In the genomic region with DNA sequence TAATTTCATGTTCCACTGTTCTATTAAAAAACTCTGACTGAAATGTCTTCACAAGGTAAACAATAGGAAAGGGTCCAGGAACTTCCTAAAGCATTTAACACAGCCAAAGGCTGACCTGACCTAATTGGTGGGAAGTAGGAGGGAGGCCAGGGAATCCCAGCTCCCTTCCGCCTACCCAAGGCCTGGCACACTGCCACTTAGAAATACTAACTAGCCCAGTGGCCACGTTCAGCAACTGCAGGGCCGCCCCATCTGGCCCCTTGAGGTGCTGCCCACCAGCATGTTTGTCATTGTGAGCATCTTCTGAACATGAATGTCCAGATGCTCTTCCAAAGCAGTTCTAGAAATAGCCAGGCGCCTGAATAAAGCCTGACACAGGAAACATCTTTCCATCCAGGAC, we compare ENCODE assay signal across 8 cellular contexts. TPM values are rescaled to one million over a fixed set of nuclear protein-coding genes. Genes with fewer than 3 reads are reported as not detected.
DNase-seq lines count a peak whose midpoint lies in the region; ATAC-seq and TF ChIP-seq lines count a peak whose summit lies in the region.

No MANE protein-coding gene starts in this region.

- H3K4me3 ChIP-seq in breast epithelium (no peak overlapping the region), vagina (no peak overlapping the region)

- CTCF ChIA-PET in MCF 10A (lab: Yijun Ruan, JAX) = interaction anchor here (0.7 to 3.6 kb wide), 35 partner anchors 9 to 402 kb away, joined by 3 to 34 read pairs (median 4); a partner anchor contains a TSS
- CTCF ChIA-PET in activated CD8-positive, alpha-beta memory T cell treated with anti-CD3 and anti-CD28 coated beads, Interleukin-2, amount 10 ng/mL, durations not matched to agents 7 days and 5 days (lab: Charles Lee) = interaction anchor here (0.6 to 1.8 kb wide), 8 partner anchors 39 to 396 kb away, joined by 3 to 10 read pairs (median 4); a partner anchor contains a TSS

- H3K27me3 Mint-ChIP-seq in MCF 10A (ENCODE audit: insufficient read depth, unreplicated experiment) = peaks cover 60% of the 10 kb centered on the region
- H3K27me3 Mint-ChIP-seq in activated CD8-positive, alpha-beta memory T cell treated with anti-CD3 and anti-CD28 coated beads, Interleukin-2, amount 10 ng/mL, durations not matched to agents 7 days and 5 days = peaks cover 2% of the 10 kb centered on the region

- TF ChIP-seq CTCF in MCF 10A (IDR thresholded peaks at IDR 0.05; ENCODE audit: unreplicated experiment) (peak; percentile 17), breast epithelium (IDR thresholded peaks at IDR 0.05) (no peak), vagina (IDR thresholded peaks at IDR 0.05) (peak in 1 of 3 experiments; percentile 29)

- POLR2A ChIA-PET in MCF 10A (lab: Yijun Ruan, JAX) = interaction anchor here (0.6 kb wide), 1 partner anchor 69 kb away, joined by 3 read pairs; no protein-coding TSS in a partner anchor

- H3K4me3 Mint-ChIP-seq in MCF 10A (ENCODE audit: unreplicated experiment) = no peak overlapping the region
- H3K4me3 Mint-ChIP-seq in activated CD8-positive, alpha-beta memory T cell treated with anti-CD3 and anti-CD28 coated beads, Interleukin-2, amount 10 ng/mL, durations not matched to agents 7 days and 5 days = no peak overlapping the region

- H3K27me3 ChIP-seq in breast epithelium (no peaks in the 10 kb centered on the region), vagina (no peaks in the 10 kb centered on the region)

- no peaks in the 10 kb centered on the region for H3K36me3 Mint-ChIP-seq in MCF 10A (ENCODE audit: insufficient read depth, unreplicated experiment)
- no peaks in the 10 kb centered on the region for H3K36me3 Mint-ChIP-seq in activated CD8-positive, alpha-beta memory T cell treated with anti-CD3 and anti-CD28 coated beads, Interleukin-2, amount 10 ng/mL, durations not matched to agents 7 days and 5 days

- H3K4me1 ChIP-seq in breast epithelium (peaks cover 0 to 4% of the 10 kb centered on the region in 2 donors), vagina (peaks cover 6% of the 10 kb centered on the region)

- DNase-seq in MCF 10A (ENCODE audit: unreplicated experiment) = peak; percentile 61
- DNase-seq in breast epithelium (ENCODE audit: low spot score in 2 of 2) = no peak
- peak; percentile 45 for DNase-seq in iPS-NIHi11 (ENCODE audit: low spot score)
- DNase-seq in vagina (ENCODE audit: extremely low spot score in 2 of 2) = no peak
- DNase-seq in GM19240 (ENCODE audit: insufficient read length, low spot score) = no peak
- no peak for DNase-seq in NCI-H1048 (lab: John Stamatoyannopoulos, UW)
- DNase-seq in activated CD8-positive, alpha-beta memory T cell treated with anti-CD3 and anti-CD28 coated beads, Interleukin-2, amount 10 ng/mL, durations not matched to agents 7 days and 5 days = no peak

- H3K9me3 ChIP-seq in breast epithelium = no peaks in the 10 kb centered on the region
- no peaks in the 10 kb centered on the region for H3K9me3 ChIP-seq in vagina

- H3K4me1 Mint-ChIP-seq in MCF 10A (ENCODE audit: insufficient read depth, unreplicated experiment) = no peaks in the 10 kb centered on the region
- H3K4me1 Mint-ChIP-seq in activated CD8-positive, alpha-beta memory T cell treated with anti-CD3 and anti-CD28 coated beads, Interleukin-2, amount 10 ng/mL, durations not matched to agents 7 days and 5 days = no peaks in the 10 kb centered on the region

- no peak for TF ChIP-seq POLR2A in breast epithelium (IDR thresholded peaks at IDR 0.05)
- no peak for TF ChIP-seq POLR2A in vagina (IDR thresholded peaks at IDR 0.05)

- no peak overlapping the region for H3K27ac Mint-ChIP-seq in MCF 10A (ENCODE audit: low read depth, unreplicated experiment)
- H3K27ac Mint-ChIP-seq in activated CD8-positive, alpha-beta memory T cell treated with anti-CD3 and anti-CD28 coated beads, Interleukin-2, amount 10 ng/mL, durations not matched to agents 7 days and 5 days = no peak overlapping the region

- ATAC-seq in SK-N-SH treated with all-trans-retinoic acid at 6 μM for 48 hours = peak; percentile 67
- ATAC-seq in activated CD8-positive, alpha-beta memory T cell treated with anti-CD3 and anti-CD28 coated beads, Interleukin-2, amount 10 ng/mL, durations not matched to agents 7 days and 5 days = no peak

- H3K27ac ChIP-seq in breast epithelium (peak overlapping the region in 1 of 2 donors; percentile 14), vagina (peak overlapping the region; percentile 10)

- intact Hi-C loops in MCF 10A (cut with micrococcal nuclease) = no loop called here
- intact Hi-C loops in breast epithelium (cut with DNase I; ENCODE audit: low total_unique reads) = no loop called here
- intact Hi-C loops in vagina (cut with DNase I) = loop anchor here (5.0 kb wide), 1 partner anchor 146 kb away; no protein-coding TSS in a partner anchor

- H3K9me3 Mint-ChIP-seq in MCF 10A (ENCODE audit: unreplicated experiment) = no peaks in the 10 kb centered on the region
- H3K9me3 Mint-ChIP-seq in activated CD8-positive, alpha-beta memory T cell treated with anti-CD3 and anti-CD28 coated beads, Interleukin-2, amount 10 ng/mL, durations not matched to agents 7 days and 5 days (ENCODE audit: low read depth) = no peaks in the 10 kb centered on the region

- no TSS peak for BruUV-seq in MCF 10A (replicated peaks; lab: Mats Ljungman, UMichigan)

- H3K36me3 ChIP-seq in breast epithelium (no peaks in the 10 kb centered on the region), vagina (no peaks in the 10 kb centered on the region)

TF ChIP-seq in SK-N-SH treated with all-trans-retinoic acid at 6 μM for 48 hours, 23 proteins besides CTCF, POLR2A, EP300 and RAD21:
- no peak for TF ChIP-seq ZFP3 (CRISPR knock-in tag; IDR thresholded peaks at IDR 0.05)
- no peak for TF ChIP-seq RARB (CRISPR knock-in tag; IDR thresholded peaks at IDR 0.05)
- no peak for TF ChIP-seq GLIS3 (CRISPR knock-in tag; IDR thresholded peaks at IDR 0.05)
- TF ChIP-seq, protein P1, sequence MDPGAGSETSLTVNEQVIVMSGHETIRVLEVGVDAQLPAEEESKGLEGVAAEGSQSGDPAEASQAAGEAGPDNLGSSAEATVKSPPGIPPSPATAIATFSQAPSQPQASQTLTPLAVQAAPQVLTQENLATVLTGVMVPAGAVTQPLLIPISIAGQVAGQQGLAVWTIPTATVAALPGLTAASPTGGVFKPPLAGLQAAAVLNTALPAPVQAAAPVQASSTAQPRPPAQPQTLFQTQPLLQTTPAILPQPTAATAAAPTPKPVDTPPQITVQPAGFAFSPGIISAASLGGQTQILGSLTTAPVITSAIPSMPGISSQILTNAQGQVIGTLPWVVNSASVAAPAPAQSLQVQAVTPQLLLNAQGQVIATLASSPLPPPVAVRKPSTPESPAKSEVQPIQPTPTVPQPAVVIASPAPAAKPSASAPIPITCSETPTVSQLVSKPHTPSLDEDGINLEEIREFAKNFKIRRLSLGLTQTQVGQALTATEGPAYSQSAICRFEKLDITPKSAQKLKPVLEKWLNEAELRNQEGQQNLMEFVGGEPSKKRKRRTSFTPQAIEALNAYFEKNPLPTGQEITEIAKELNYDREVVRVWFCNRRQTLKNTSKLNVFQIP (CRISPR knock-in tag; IDR thresholded peaks at IDR 0.05; ENCODE audit: borderline replicate concordance, low read depth) = no peak
- TF ChIP-seq, protein P2, sequence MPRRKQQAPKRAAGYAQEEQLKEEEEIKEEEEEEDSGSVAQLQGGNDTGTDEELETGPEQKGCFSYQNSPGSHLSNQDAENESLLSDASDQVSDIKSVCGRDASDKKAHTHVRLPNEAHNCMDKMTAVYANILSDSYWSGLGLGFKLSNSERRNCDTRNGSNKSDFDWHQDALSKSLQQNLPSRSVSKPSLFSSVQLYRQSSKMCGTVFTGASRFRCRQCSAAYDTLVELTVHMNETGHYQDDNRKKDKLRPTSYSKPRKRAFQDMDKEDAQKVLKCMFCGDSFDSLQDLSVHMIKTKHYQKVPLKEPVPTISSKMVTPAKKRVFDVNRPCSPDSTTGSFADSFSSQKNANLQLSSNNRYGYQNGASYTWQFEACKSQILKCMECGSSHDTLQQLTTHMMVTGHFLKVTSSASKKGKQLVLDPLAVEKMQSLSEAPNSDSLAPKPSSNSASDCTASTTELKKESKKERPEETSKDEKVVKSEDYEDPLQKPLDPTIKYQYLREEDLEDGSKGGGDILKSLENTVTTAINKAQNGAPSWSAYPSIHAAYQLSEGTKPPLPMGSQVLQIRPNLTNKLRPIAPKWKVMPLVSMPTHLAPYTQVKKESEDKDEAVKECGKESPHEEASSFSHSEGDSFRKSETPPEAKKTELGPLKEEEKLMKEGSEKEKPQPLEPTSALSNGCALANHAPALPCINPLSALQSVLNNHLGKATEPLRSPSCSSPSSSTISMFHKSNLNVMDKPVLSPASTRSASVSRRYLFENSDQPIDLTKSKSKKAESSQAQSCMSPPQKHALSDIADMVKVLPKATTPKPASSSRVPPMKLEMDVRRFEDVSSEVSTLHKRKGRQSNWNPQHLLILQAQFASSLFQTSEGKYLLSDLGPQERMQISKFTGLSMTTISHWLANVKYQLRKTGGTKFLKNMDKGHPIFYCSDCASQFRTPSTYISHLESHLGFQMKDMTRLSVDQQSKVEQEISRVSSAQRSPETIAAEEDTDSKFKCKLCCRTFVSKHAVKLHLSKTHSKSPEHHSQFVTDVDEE (CRISPR knock-in tag; IDR thresholded peaks at IDR 0.05) = no peak
- no peak for TF ChIP-seq SNAI2 (CRISPR knock-in tag; IDR thresholded peaks at IDR 0.05)

RNA-seq across cellular contexts. Expression of a gene that starts 44.7 kb away (rescaled TPM):
- total RNA-seq in MCF 10A (2022) = 6.6 and 8.1 TPM in 2 replicates
- total RNA-seq in breast epithelium = 10 to 100 TPM; 10.7 to 13.8 (median 12.5) TPM
- 16.5 TPM for total RNA-seq in vagina
- total RNA-seq in activated CD8-positive, alpha-beta memory T cell treated with anti-CD3 and anti-CD28 coated beads, Interleukin-2, amount 10 ng/mL, durations not matched to agents 7 days and 5 days = 10 to 100 TPM in 1 of 2 experiments, 1 to 10 TPM in 1; 7.5 to 15.4 TPM

Comparison
In these comparisons a context has a peak if more than half of its experiments do, and no peak if none do; other contexts are left out.
1. DNase-seq: peak in MCF 10A (single experiment) and iPS-NIHi11 (single experiment); none in breast epithelium (0 of 2), vagina (0 of 2), GM19240 (single experiment), NCI-H1048 (single experiment) and activated CD8-positive, alpha-beta memory T cell treated with anti-CD3 and anti-CD28 coated beads, Interleukin-2, amount 10 ng/mL, durations not matched to agents 7 days and 5 days (single experiment).